Comparison of ENCODE assay signal across 8 cellular contexts in genomic region chr16:46386840-46387498, GRCh38.
DNase-seq lines count a peak whose midpoint lies in the region; ATAC-seq, FAIRE-seq and TF ChIP-seq lines count a peak whose summit lies in the region.
"Not testable (repeated sequence)": the region's sequence is repeated elsewhere in the genome, so short reads cannot be mapped to it uniquely, and the experiment has no call there.

No MANE protein-coding gene starts in this region.

- DNase-seq in A549 (ENCODE audit: low read depth in 1 of 2, low spot score in 1 of 2); sciatic nerve (ENCODE audit: low spot score): not testable (repeated sequence)
- DNase-seq in activated CD4-positive, alpha-beta T cell treated with anti-CD3 and anti-CD28 coated beads, Interleukin-2, amount 10 ng/mL, durations not matched to agents 24 days and 14 days = peak; percentile 93
- peak; percentile 44 to 70 for DNase-seq in central memory CD8-positive, alpha-beta T cell (ENCODE audit: low spot score in 2 of 2)
- DNase-seq in left colon = peak in 1 of 2 donors; percentile 41

- not testable (repeated sequence) for H3K36me3 Mint-ChIP-seq in activated CD4-positive, alpha-beta T cell treated with anti-CD3 and anti-CD28 coated beads, Interleukin-2, amount 10 ng/mL, durations not matched to agents 24 days and 14 days (ENCODE audit: low read depth); central memory CD8-positive, alpha-beta T cell (ENCODE audit: insufficient read depth)

- TF ChIP-seq POLR2A in A549 (IDR thresholded peaks at IDR 0.05; ENCODE audit: low read length) = not testable (repeated sequence)

- not testable (repeated sequence) for H3K27me3 Mint-ChIP-seq in activated CD4-positive, alpha-beta T cell treated with anti-CD3 and anti-CD28 coated beads, Interleukin-2, amount 10 ng/mL, durations not matched to agents 24 days and 14 days; central memory CD8-positive, alpha-beta T cell

- not testable (repeated sequence) for H3K9me3 ChIP-seq in A549

- H3K4me3 Mint-ChIP-seq in activated CD4-positive, alpha-beta T cell treated with anti-CD3 and anti-CD28 coated beads, Interleukin-2, amount 10 ng/mL, durations not matched to agents 24 days and 14 days; central memory CD8-positive, alpha-beta T cell: not testable (repeated sequence)

- H3K9me3 Mint-ChIP-seq in activated CD4-positive, alpha-beta T cell treated with anti-CD3 and anti-CD28 coated beads, Interleukin-2, amount 10 ng/mL, durations not matched to agents 24 days and 14 days = peaks cover 11% of the 10 kb centered on the region
- H3K9me3 Mint-ChIP-seq in central memory CD8-positive, alpha-beta T cell = peaks cover 14% of the 10 kb centered on the region

- not testable (repeated sequence) for H3K4me1 Mint-ChIP-seq in activated CD4-positive, alpha-beta T cell treated with anti-CD3 and anti-CD28 coated beads, Interleukin-2, amount 10 ng/mL, durations not matched to agents 24 days and 14 days; central memory CD8-positive, alpha-beta T cell

- intact Hi-C loops in activated CD4-positive, alpha-beta T cell treated with anti-CD3 and anti-CD28 coated beads, Interleukin-2, amount 10 ng/mL, durations not matched to agents 24 days and 14 days (cut with micrococcal nuclease); left colon (cut with DNase I, micrococcal nuclease); sciatic nerve (cut with DNase I): not testable (repeated sequence)

- not testable (repeated sequence) for H3K4me3 ChIP-seq in A549

- ATAC-seq in A549 (peak; percentile 8 to 54; a peak in 5 of 6 replicates), GM19023 (IDR thresholded peaks at IDR 0.05; ENCODE audit: unreplicated experiment) (peak; percentile 4), HG02588 (IDR thresholded peaks at IDR 0.05; ENCODE audit: unreplicated experiment) (peak; percentile 5), HG03439 (IDR thresholded peaks at IDR 0.05; ENCODE audit: unreplicated experiment) (peak; percentile 5), left colon (peak; percentile 13), sciatic nerve (peak; percentile 9)
- peak; percentile 2 for ATAC-seq in central memory CD8-positive, alpha-beta T cell (replicated peaks; ENCODE audit: extremely low read depth, poor library complexity, severe bottlenecking)

- not testable (repeated sequence) for TF ChIP-seq EP300 in A549 (IDR thresholded peaks at IDR 0.05)

- not testable (repeated sequence) for H3K27ac ChIP-seq in A549

- CTCF ChIA-PET in A549 (lab: Yijun Ruan, JAX) = not testable (repeated sequence)

- not testable (repeated sequence) for H3K4me1 ChIP-seq in A549

- 14% methylated on average over 23 of the region's 23 CpGs for WGBS in A549 (ENCODE audit: missing lambda C conversion rate)

- TF ChIP-seq CTCF in A549 (IDR thresholded peaks at IDR 0.05) = not testable (repeated sequence)

- not testable (repeated sequence) for FAIRE-seq in A549 (lab: Jason Lieb, UNC)

- not testable (repeated sequence) for H3K27ac Mint-ChIP-seq in activated CD4-positive, alpha-beta T cell treated with anti-CD3 and anti-CD28 coated beads, Interleukin-2, amount 10 ng/mL, durations not matched to agents 24 days and 14 days; central memory CD8-positive, alpha-beta T cell (ENCODE audit: low read depth)

- H3K4me2 ChIP-seq in A549 = not testable (repeated sequence)

- POLR2A ChIA-PET in A549 (lab: Yijun Ruan, JAX) = not testable (repeated sequence)

- not testable (repeated sequence) for TF ChIP-seq RAD21 in A549 (conservative IDR thresholded peaks at IDR 0.05 in 1 of 2, IDR thresholded peaks at IDR 0.05 in 1 of 2)
